12 cellular contexts compared by ENCODE assay signal in the genomic region with DNA sequence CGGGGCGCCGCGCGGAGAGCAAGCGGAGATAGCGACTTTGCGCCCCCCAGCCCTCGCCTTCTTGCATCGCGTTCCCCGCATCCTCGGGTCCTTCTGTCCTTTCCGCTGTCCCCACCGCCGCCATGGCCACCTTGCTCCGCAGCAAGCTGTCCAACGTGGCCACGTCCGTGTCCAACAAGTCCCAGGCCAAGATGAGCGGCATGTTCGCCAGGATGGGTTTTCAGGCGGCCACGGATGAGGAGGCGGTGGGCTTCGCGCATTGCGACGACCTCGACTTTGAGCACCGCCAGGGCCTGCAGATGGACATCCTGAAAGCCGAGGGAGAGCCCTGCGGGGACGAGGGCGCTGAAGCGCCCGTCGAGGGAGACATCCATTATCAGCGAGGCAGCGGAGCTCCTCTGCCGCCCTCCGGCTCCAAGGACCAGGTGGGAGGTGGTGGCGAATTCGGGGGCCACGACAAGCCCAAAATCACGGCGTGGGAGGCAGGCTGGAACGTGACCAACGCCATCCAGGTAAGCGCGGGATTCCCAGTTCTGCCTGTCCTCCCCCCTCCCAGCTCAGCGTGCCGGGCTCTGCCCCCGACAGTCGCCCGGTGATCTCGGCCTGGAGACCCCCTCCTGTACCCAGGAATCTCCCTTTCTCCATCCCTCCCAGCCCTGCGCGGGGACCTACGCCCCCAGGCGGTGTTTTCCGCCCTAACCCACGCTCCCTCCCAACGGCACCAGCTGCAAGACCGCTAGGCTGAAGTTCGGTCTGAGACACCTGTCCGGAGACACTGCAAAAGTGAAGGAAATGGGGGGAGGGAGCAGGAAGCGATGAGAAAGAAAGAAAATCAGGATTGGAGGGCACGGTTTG. TPM values are rescaled to one million over a fixed set of nuclear protein-coding genes. Genes with fewer than 3 reads are reported as not detected.
DNase-seq lines count a peak whose midpoint lies in the region; ATAC-seq and TF ChIP-seq lines count a peak whose summit lies in the region.
"Had no signal": no experiment of that assay in that cellular context is flagged by ENCODE, and none has a peak within 500 bp of the region (broad histone marks: within the 10 kb centered on the region; RNA-seq: fewer than 3 reads in every experiment).

No MANE protein-coding gene starts in this region.

- 2% methylated on average over 69 of the region's 69 CpGs for WGBS in HUES64

- peaks cover 23% of the 10 kb centered on the region for H3K4me1 Mint-ChIP-seq in T-helper 2 cell treated with Interferon-gamma antibody and Interleukin-4, amounts not matched to agents 5 μg/mL and 100 μg/mL, for 36 hours (ENCODE audit: low read depth)
- peaks cover 53% of the 10 kb centered on the region for H3K4me1 Mint-ChIP-seq in activated naive CD8-positive, alpha-beta T cell treated with anti-CD3 and anti-CD28 coated beads, Interleukin-2, amount 50 U/mL, for 24 hours
- H3K4me1 Mint-ChIP-seq in neural crest cell: peaks cover 45% of the 10 kb centered on the region

- H3K27ac ChIP-seq in HUES64 (ENCODE audit: low read depth, low read length): no peak overlapping the region
- H3K27ac ChIP-seq in effector memory CD4-positive, alpha-beta T cell (ENCODE audit: insufficient read depth, low read length, poor library complexity, severe bottlenecking): no peak overlapping the region

- no peaks in the 10 kb centered on the region for H3K9me3 Mint-ChIP-seq in T-helper 2 cell treated with Interferon-gamma antibody and Interleukin-4, amounts not matched to agents 5 μg/mL and 100 μg/mL, for 36 hours
- no peaks in the 10 kb centered on the region for H3K9me3 Mint-ChIP-seq in activated naive CD8-positive, alpha-beta T cell treated with anti-CD3 and anti-CD28 coated beads, Interleukin-2, amount 50 U/mL, for 24 hours
- H3K9me3 Mint-ChIP-seq in neural crest cell: no peaks in the 10 kb centered on the region

- no peak overlapping the region for H3K4me3 Mint-ChIP-seq in T-helper 2 cell treated with Interferon-gamma antibody and Interleukin-4, amounts not matched to agents 5 μg/mL and 100 μg/mL, for 36 hours
- peak overlapping the region; percentile 21 for H3K4me3 Mint-ChIP-seq in activated naive CD8-positive, alpha-beta T cell treated with anti-CD3 and anti-CD28 coated beads, Interleukin-2, amount 50 U/mL, for 24 hours
- H3K4me3 Mint-ChIP-seq in neural crest cell: peak overlapping the region; percentile 69

- no peak for TF ChIP-seq CTCF in neural crest cell (conservative IDR thresholded peaks at IDR 0.05)

- peaks cover 11% of the 10 kb centered on the region for H3K36me3 Mint-ChIP-seq in T-helper 2 cell treated with Interferon-gamma antibody and Interleukin-4, amounts not matched to agents 5 μg/mL and 100 μg/mL, for 36 hours (ENCODE audit: low read depth)
- H3K36me3 Mint-ChIP-seq in activated naive CD8-positive, alpha-beta T cell treated with anti-CD3 and anti-CD28 coated beads, Interleukin-2, amount 50 U/mL, for 24 hours (ENCODE audit: low read depth): peaks cover 3% of the 10 kb centered on the region
- H3K36me3 Mint-ChIP-seq in neural crest cell (ENCODE audit: low read depth): peaks cover 2% of the 10 kb centered on the region

- H3K4me3 ChIP-seq in HUES64 (ENCODE audit: low read length): peak overlapping the region; percentile 43
- H3K4me3 ChIP-seq in effector memory CD4-positive, alpha-beta T cell (ENCODE audit: insufficient read depth, low read depth, low read length, poor library complexity, severe bottlenecking): no peak overlapping the region

- H3K27ac Mint-ChIP-seq in T-helper 2 cell treated with Interferon-gamma antibody and Interleukin-4, amounts not matched to agents 5 μg/mL and 100 μg/mL, for 36 hours: peak overlapping the region; percentile 13
- no peak overlapping the region for H3K27ac Mint-ChIP-seq in activated naive CD8-positive, alpha-beta T cell treated with anti-CD3 and anti-CD28 coated beads, Interleukin-2, amount 50 U/mL, for 24 hours
- no peak overlapping the region for H3K27ac Mint-ChIP-seq in neural crest cell (ENCODE audit: unreplicated experiment)

- no peak for DNase-seq in T-helper 2 cell treated with Interferon-gamma antibody and Interleukin-4, amounts not matched to agents 5 μg/mL and 100 μg/mL, for 36 hours (ENCODE audit: low spot score)
- no peak for DNase-seq in T-helper 2 cell
- no peak for DNase-seq in activated naive CD8-positive, alpha-beta T cell treated with anti-CD3 and anti-CD28 coated beads, Interleukin-2, amount 50 U/mL, for 24 hours
- DNase-seq in neural crest cell (ENCODE audit: low read depth, low spot score): no peak
- no peak for DNase-seq in effector memory CD4-positive, alpha-beta T cell
- no peak for DNase-seq in EL
- DNase-seq: AML-193, MV-4-11 had no signal

- no peaks in the 10 kb centered on the region for H3K9me3 ChIP-seq in HUES64 (ENCODE audit: insufficient read depth, low read depth, low read length)
- no peaks in the 10 kb centered on the region for H3K9me3 ChIP-seq in effector memory CD4-positive, alpha-beta T cell (ENCODE audit: control insufficient read depth, low read length)

- peaks cover 100% of the 10 kb centered on the region for H3K27me3 ChIP-seq in HUES64 (ENCODE audit: insufficient read depth, low read length)
- peaks cover 81% of the 10 kb centered on the region for H3K27me3 ChIP-seq in effector memory CD4-positive, alpha-beta T cell (replicated peaks; ENCODE audit: control insufficient read depth, insufficient read depth, low read length, poor library complexity, severe bottlenecking)

- no peak for ATAC-seq in activated naive CD8-positive, alpha-beta T cell treated with anti-CD3 and anti-CD28 coated beads, Interleukin-2, amount 50 U/mL, for 24 hours
- no peak for ATAC-seq in GM18858 (IDR thresholded peaks at IDR 0.05; ENCODE audit: unreplicated experiment)

- H3K36me3 ChIP-seq in HUES64 (ENCODE audit: insufficient read depth, low read length): no peaks in the 10 kb centered on the region
- H3K36me3 ChIP-seq in effector memory CD4-positive, alpha-beta T cell (ENCODE audit: control insufficient read depth, insufficient read depth, low read length): no peaks in the 10 kb centered on the region

- H3K9ac ChIP-seq in HUES64 (ENCODE audit: low read depth, low read length): no peak overlapping the region

- H3K27me3 Mint-ChIP-seq in T-helper 2 cell treated with Interferon-gamma antibody and Interleukin-4, amounts not matched to agents 5 μg/mL and 100 μg/mL, for 36 hours (ENCODE audit: low read depth): peaks cover 88% of the 10 kb centered on the region
- H3K27me3 Mint-ChIP-seq in activated naive CD8-positive, alpha-beta T cell treated with anti-CD3 and anti-CD28 coated beads, Interleukin-2, amount 50 U/mL, for 24 hours: peaks cover 92% of the 10 kb centered on the region
- H3K27me3 Mint-ChIP-seq in neural crest cell (ENCODE audit: low read depth): peaks cover 100% of the 10 kb centered on the region

- peaks cover 12% of the 10 kb centered on the region; the same call in 1 of the 2 replicates for H3K4me1 ChIP-seq in HUES64 (ENCODE audit: insufficient read depth, low read length)
- peaks cover 45% of the 10 kb centered on the region for H3K4me1 ChIP-seq in effector memory CD4-positive, alpha-beta T cell (ENCODE audit: control insufficient read depth, insufficient read depth, low read length, poor library complexity, severe bottlenecking)

RNA-seq across cellular contexts. Expression of gene SLC32A1, which starts 0.5 kb away (rescaled TPM):
- 0.15 TPM for polyA plus RNA-seq in HUES64 (2013, experiment 1 of 2)
- 0.13 TPM for polyA plus RNA-seq in HUES64 (2013, experiment 2 of 2)
- 0.09 and 0.16 TPM in 2 replicates for total RNA-seq in neural crest cell
- total RNA-seq: osteocyte; T-helper 2 cell treated with Interferon-gamma antibody and Interleukin-4, amounts not matched to agents 100 ng/mL and 5 ng/mL, for 36 hours had no signal

RNA-seq across cellular contexts. Expression of gene ACTR5, which starts 23.4 kb away (rescaled TPM):
- 10.3 TPM for polyA plus RNA-seq in HUES64 (2013, experiment 1 of 2)
- polyA plus RNA-seq in HUES64 (2013, experiment 2 of 2): 8.9 TPM
- total RNA-seq in neural crest cell: 14.3 and 14.9 TPM in 2 replicates
